Comparison of ENCODE assay signal across 21 cellular contexts in genomic region chr9:82553654-82554366, GRCh38.
A peak's percentile ranks its signal among the peaks of the same experiment; 100 is the strongest.
DNase-seq lines count a peak whose midpoint lies in the region; ATAC-seq lines count a peak whose summit lies in the region.
"Had no signal": no experiment of that assay in that cellular context is flagged by ENCODE, and none has a peak within 500 bp of the region (broad histone marks: within the 10 kb centered on the region; RNA-seq: fewer than 3 reads in every experiment).

No MANE protein-coding gene starts in this region.

- CTCF ChIA-PET in activated CD8-positive, alpha-beta T cell treated with anti-CD3 and anti-CD28 coated beads, Interleukin-2, amount 10 ng/mL, durations not matched to agents 7 days and 5 days (lab: Charles Lee), result no interaction called here

- H3K4me3 ChIP-seq in MG63 (no peak overlapping the region), mesodermal cell (ENCODE audit: extremely low read depth, insufficient read depth, low read length, poor library complexity, severe bottlenecking) (no peak overlapping the region)
- H3K4me3 ChIP-seq: BLaER1 treated with 17β-estradiol and CSF1 and Interleukin-3, amounts not matched to agents 10 nM and 100 nM; colonic mucosa; HAP-1 had no signal

- POLR2A ChIA-PET in activated CD8-positive, alpha-beta T cell treated with anti-CD3 and anti-CD28 coated beads, Interleukin-2, amount 10 ng/mL, durations not matched to agents 7 days and 5 days (lab: Charles Lee), result no interaction called here

- H3K4me1 ChIP-seq in mesodermal cell (ENCODE audit: control insufficient read depth, insufficient read depth, low read length, poor library complexity, severe bottlenecking), result peaks cover 39% of the 10 kb centered on the region
- H3K4me1 ChIP-seq: colonic mucosa, HAP-1 had no signal

- no peaks in the 10 kb centered on the region for H3K36me3 Mint-ChIP-seq in activated CD8-positive, alpha-beta T cell treated with anti-CD3 and anti-CD28 coated beads, Interleukin-2, amount 10 ng/mL, durations not matched to agents 7 days and 5 days (ENCODE audit: low read depth)
- H3K36me3 Mint-ChIP-seq: activated CD8-positive, alpha-beta memory T cell treated with anti-CD3 and anti-CD28 coated beads, Interleukin-2, amount 10 ng/mL, durations not matched to agents 7 days and 5 days had no signal

- H3K36me3 ChIP-seq in MG63 (no peaks in the 10 kb centered on the region), mesodermal cell (ENCODE audit: control insufficient read depth, insufficient read depth, low read length) (no peaks in the 10 kb centered on the region)
- H3K36me3 ChIP-seq: BLaER1 treated with 17β-estradiol and CSF1 and Interleukin-3, amounts not matched to agents 10 nM and 100 nM; colonic mucosa; HAP-1; neutrophil had no signal

- H3K4me1 Mint-ChIP-seq in activated CD8-positive, alpha-beta T cell treated with anti-CD3 and anti-CD28 coated beads, Interleukin-2, amount 10 ng/mL, durations not matched to agents 7 days and 5 days (ENCODE audit: low read depth), result no peaks in the 10 kb centered on the region
- H3K4me1 Mint-ChIP-seq: activated CD8-positive, alpha-beta memory T cell treated with anti-CD3 and anti-CD28 coated beads, Interleukin-2, amount 10 ng/mL, durations not matched to agents 7 days and 5 days had no signal

- no peaks in the 10 kb centered on the region for H3K9me3 Mint-ChIP-seq in activated CD8-positive, alpha-beta T cell treated with anti-CD3 and anti-CD28 coated beads, Interleukin-2, amount 10 ng/mL, durations not matched to agents 7 days and 5 days (ENCODE audit: insufficient read depth)

- H3K4me3 Mint-ChIP-seq in activated CD8-positive, alpha-beta T cell treated with anti-CD3 and anti-CD28 coated beads, Interleukin-2, amount 10 ng/mL, durations not matched to agents 7 days and 5 days, result no peak overlapping the region
- H3K4me3 Mint-ChIP-seq: activated CD8-positive, alpha-beta memory T cell treated with anti-CD3 and anti-CD28 coated beads, Interleukin-2, amount 10 ng/mL, durations not matched to agents 7 days and 5 days had no signal

- 43 to 60% methylated on average over 5 to 6 of the region's 8 CpGs for WGBS in mesodermal cell (ENCODE audit: insufficient coverage in 2 of 2), 2 experiments

- H3K27ac ChIP-seq in mesodermal cell (ENCODE audit: low read depth, low read length, severe bottlenecking), result peak overlapping the region; percentile 44
- H3K27ac ChIP-seq: BLaER1 treated with 17β-estradiol and CSF1 and Interleukin-3, amounts not matched to agents 10 nM and 100 nM; colonic mucosa; neutrophil had no signal

- DNase-seq in MG63, result peak; percentile 14
- peak; percentile 11 for DNase-seq in SW480 (ENCODE audit: low spot score)
- no peak for DNase-seq in mesenteric fat pad (ENCODE audit: low spot score)
- no peak for DNase-seq in activated CD8-positive, alpha-beta T cell treated with anti-CD3 and anti-CD28 coated beads, Interleukin-2, amount 10 ng/mL, durations not matched to agents 7 days and 5 days
- DNase-seq: activated CD8-positive, alpha-beta memory T cell treated with anti-CD3 and anti-CD28 coated beads, Interleukin-2, amount 10 ng/mL, durations not matched to agents 7 days and 5 days; activated gamma-delta T cell treated with Interleukin-2 at 50 U/mL for 16 hours; anterior cingulate cortex; colonic mucosa; DND-41; midbrain; NCI-H1105; right cardiac atrium; SW 1271 had no signal

- no peak overlapping the region for H3K27ac Mint-ChIP-seq in activated CD8-positive, alpha-beta T cell treated with anti-CD3 and anti-CD28 coated beads, Interleukin-2, amount 10 ng/mL, durations not matched to agents 7 days and 5 days
- H3K27ac Mint-ChIP-seq: activated CD8-positive, alpha-beta memory T cell treated with anti-CD3 and anti-CD28 coated beads, Interleukin-2, amount 10 ng/mL, durations not matched to agents 7 days and 5 days had no signal

- H3K27me3 Mint-ChIP-seq in activated CD8-positive, alpha-beta T cell treated with anti-CD3 and anti-CD28 coated beads, Interleukin-2, amount 10 ng/mL, durations not matched to agents 7 days and 5 days (ENCODE audit: low read depth), result no peaks in the 10 kb centered on the region
- H3K27me3 Mint-ChIP-seq: activated CD8-positive, alpha-beta memory T cell treated with anti-CD3 and anti-CD28 coated beads, Interleukin-2, amount 10 ng/mL, durations not matched to agents 7 days and 5 days had no signal

- H3K9me3 ChIP-seq in MG63 (no peaks in the 10 kb centered on the region), mesodermal cell (ENCODE audit: control insufficient read depth, low read length) (no peaks in the 10 kb centered on the region)
- H3K9me3 ChIP-seq: BLaER1 treated with 17β-estradiol and CSF1 and Interleukin-3, amounts not matched to agents 10 nM and 100 nM; colonic mucosa; HAP-1; neutrophil had no signal

- ATAC-seq in GM18520 (IDR thresholded peaks at IDR 0.05; ENCODE audit: unreplicated experiment) (peak; percentile 70), GM19452 (IDR thresholded peaks at IDR 0.05; ENCODE audit: unreplicated experiment) (no peak)
- ATAC-seq in activated CD8-positive, alpha-beta T cell treated with anti-CD3 and anti-CD28 coated beads, Interleukin-2, amount 10 ng/mL, durations not matched to agents 7 days and 5 days, result no peak
- ATAC-seq: activated CD4-positive, CD25-positive, alpha-beta regulatory T cell treated with anti-CD3 and anti-CD28 coated beads, Interleukin-2, amount 50 U/mL, for 24 hours; activated CD8-positive, alpha-beta memory T cell treated with anti-CD3 and anti-CD28 coated beads, Interleukin-2, amount 10 ng/mL, durations not matched to agents 7 days and 5 days; HepG2; right cardiac atrium had no signal

- no peaks in the 10 kb centered on the region for H3K27me3 ChIP-seq in MG63
- H3K27me3 ChIP-seq: BLaER1 treated with 17β-estradiol and CSF1 and Interleukin-3, amounts not matched to agents 10 nM and 100 nM; colonic mucosa; neutrophil had no signal

Comparison
In these comparisons a context has a peak if more than half of its experiments do, and no peak if none do; other contexts are left out.
1. DNase-seq: peak in MG63 (single experiment) and SW480 (single experiment); none in mesenteric fat pad (single experiment) and activated CD8-positive, alpha-beta T cell treated with anti-CD3 and anti-CD28 coated beads, Interleukin-2, amount 10 ng/mL, durations not matched to agents 7 days and 5 days (single experiment).